1 cellular context compared by ENCODE assay signal in genomic region chr17:73255671-73256181, GRCh38.
TF ChIP-seq lines count a peak whose summit lies in the region.

No MANE protein-coding gene starts in this region.

TF ChIP-seq in HepG2, 621 proteins besides CTCF, POLR2A, EP300 and RAD21 (continued from another document and continues in another):
- no peak for TF ChIP-seq HBP1 (CRISPR knock-in tag; IDR thresholded peaks at IDR 0.05; ENCODE audit: low read depth)
- TF ChIP-seq YEATS2 (CRISPR knock-in tag; IDR thresholded peaks at IDR 0.05; ENCODE audit: borderline replicate concordance): peak; percentile 51; the same call in 1 of the 2 replicates
- TF ChIP-seq ELK4 (CRISPR knock-in tag; IDR thresholded peaks at IDR 0.05; ENCODE audit: borderline replicate concordance): no peak
- TF ChIP-seq ZNF530 (CRISPR knock-in tag; IDR thresholded peaks at IDR 0.05; ENCODE audit: low read depth): no peak
- TF ChIP-seq PRDM15 (CRISPR knock-in tag; IDR thresholded peaks at IDR 0.05): no peak
- no peak for TF ChIP-seq ELF1 (CRISPR knock-in tag; IDR thresholded peaks at IDR 0.05)
- TF ChIP-seq RFX5 (IDR thresholded peaks at IDR 0.05; ENCODE audit: low read depth, low read length): no peak
- TF ChIP-seq ETV5 (CRISPR knock-in tag; IDR thresholded peaks at IDR 0.05; ENCODE audit: borderline replicate concordance): no peak
- TF ChIP-seq SALL1 (CRISPR knock-in tag; IDR thresholded peaks at IDR 0.05): peak; percentile 71
- no peak for TF ChIP-seq ZBED4 (CRISPR knock-in tag; IDR thresholded peaks at IDR 0.05; ENCODE audit: borderline replicate concordance)
- TF ChIP-seq ZNF878 (CRISPR knock-in tag; IDR thresholded peaks at IDR 0.05): no peak
- no peak for TF ChIP-seq KDM4B (CRISPR knock-in tag; IDR thresholded peaks at IDR 0.05)
- TF ChIP-seq FOXC1 (CRISPR knock-in tag; IDR thresholded peaks at IDR 0.05; ENCODE audit: borderline replicate concordance): no peak; the same call in 1 of the 2 replicates
- TF ChIP-seq TAF1 (CRISPR knock-in tag; IDR thresholded peaks at IDR 0.05): no peak
- no peak for TF ChIP-seq ARID3A (IDR thresholded peaks at IDR 0.05; ENCODE audit: low read depth, low read length)
- TF ChIP-seq ZNF788 (CRISPR knock-in tag; IDR thresholded peaks at IDR 0.05; ENCODE audit: borderline replicate concordance): peak; percentile 39; the same call in 1 of the 2 replicates
- TF ChIP-seq CCAR2 (optimal IDR thresholded peaks at IDR 0.05; ENCODE audit: low read depth, low read length): no peak
- no peak for TF ChIP-seq CREB3 (CRISPR knock-in tag; IDR thresholded peaks at IDR 0.05)
- no peak for TF ChIP-seq SIN3A (IDR thresholded peaks at IDR 0.05; ENCODE audit: borderline replicate concordance, low read depth, low read length)
- TF ChIP-seq ZBTB43 (CRISPR knock-in tag; conservative IDR thresholded peaks at IDR 0.05): no peak
- no peak for TF ChIP-seq MBD4 (IDR thresholded peaks at IDR 0.05; ENCODE audit: borderline replicate concordance, low read length)
- TF ChIP-seq ISL2 (CRISPR knock-in tag; IDR thresholded peaks at IDR 0.05): no peak
- TF ChIP-seq ZNF883 (CRISPR knock-in tag; IDR thresholded peaks at IDR 0.05; ENCODE audit: not compliant biosample characterization): no peak
- TF ChIP-seq ZNF430 (CRISPR knock-in tag; IDR thresholded peaks at IDR 0.05): no peak
- TF ChIP-seq FOXJ3 (CRISPR knock-in tag; IDR thresholded peaks at IDR 0.05; ENCODE audit: borderline replicate concordance): no peak
- peak; percentile 61; the same call in 1 of the 2 replicates for TF ChIP-seq ZNF598 (CRISPR knock-in tag; IDR thresholded peaks at IDR 0.05; ENCODE audit: borderline replicate concordance)
- no peak for TF ChIP-seq ZNF383 (CRISPR knock-in tag; IDR thresholded peaks at IDR 0.05; ENCODE audit: borderline replicate concordance)
- TF ChIP-seq IRX3 (CRISPR knock-in tag; IDR thresholded peaks at IDR 0.05; ENCODE audit: borderline replicate concordance, low read depth): no peak
- TF ChIP-seq SKIL (CRISPR knock-in tag; IDR thresholded peaks at IDR 0.05; ENCODE audit: borderline replicate concordance): no peak
- no peak for TF ChIP-seq ZNF75D (CRISPR knock-in tag; IDR thresholded peaks at IDR 0.05; ENCODE audit: borderline replicate concordance)
- no peak for TF ChIP-seq HNRNPH1 (optimal IDR thresholded peaks at IDR 0.05; ENCODE audit: low read depth, low read length)
- no peak for TF ChIP-seq SIN3B (IDR thresholded peaks at IDR 0.05; ENCODE audit: low read length)
- no peak for TF ChIP-seq ZNF616 (CRISPR knock-in tag; IDR thresholded peaks at IDR 0.05; ENCODE audit: low read depth)
- TF ChIP-seq ZNF101 (CRISPR knock-in tag; IDR thresholded peaks at IDR 0.05; ENCODE audit: borderline replicate concordance, low read depth): no peak
- TF ChIP-seq HNRNPL (IDR thresholded peaks at IDR 0.05; ENCODE audit: low read depth, low read length): no peak
- no peak for TF ChIP-seq ZKSCAN8 (CRISPR knock-in tag; IDR thresholded peaks at IDR 0.05; ENCODE audit: borderline replicate concordance)
- no peak for TF ChIP-seq EED (CRISPR knock-in tag; IDR thresholded peaks at IDR 0.05)
- TF ChIP-seq SKI (IDR thresholded peaks at IDR 0.05; ENCODE audit: partially characterized antibody): no peak
- TF ChIP-seq MAX (IDR thresholded peaks at IDR 0.05): no peak; the same call in 1 of the 2 replicates
- TF ChIP-seq ZNF432 (CRISPR knock-in tag; IDR thresholded peaks at IDR 0.05; ENCODE audit: borderline replicate concordance): no peak
- 0 out of 2 replicates have a peak, but pooled peaks have one; percentile 14 for TF ChIP-seq SOX5 (CRISPR knock-in tag; IDR thresholded peaks at IDR 0.05; ENCODE audit: borderline replicate concordance)
- no peak for TF ChIP-seq ZSCAN21 (CRISPR knock-in tag; IDR thresholded peaks at IDR 0.05; ENCODE audit: borderline replicate concordance)
- TF ChIP-seq HDAC6 (IDR thresholded peaks at IDR 0.05; ENCODE audit: low read depth, low read length): no peak
- no peak for TF ChIP-seq CENPBD1 (CRISPR knock-in tag; IDR thresholded peaks at IDR 0.05; ENCODE audit: borderline replicate concordance, low read depth)
- no peak for TF ChIP-seq RELA (CRISPR knock-in tag; IDR thresholded peaks at IDR 0.05)
- TF ChIP-seq THYN1 (CRISPR knock-in tag; IDR thresholded peaks at IDR 0.05; ENCODE audit: borderline replicate concordance, low read depth): no peak
- TF ChIP-seq IRF2 (CRISPR knock-in tag; IDR thresholded peaks at IDR 0.05): 0 out of 2 replicates have a peak, but pooled peaks have one; percentile 41
- no peak for TF ChIP-seq PHF21A (CRISPR knock-in tag; IDR thresholded peaks at IDR 0.05)
- TF ChIP-seq HNRNPK (IDR thresholded peaks at IDR 0.05; ENCODE audit: low read depth, low read length, poor library complexity, severe bottlenecking): no peak
- no peak for TF ChIP-seq REPIN1 (CRISPR knock-in tag; IDR thresholded peaks at IDR 0.05; ENCODE audit: borderline replicate concordance, low read depth)
- TF ChIP-seq ZBTB21 (CRISPR knock-in tag; IDR thresholded peaks at IDR 0.05): no peak
- TF ChIP-seq KLF15 (CRISPR knock-in tag; IDR thresholded peaks at IDR 0.05; ENCODE audit: borderline replicate concordance): no peak
- no peak for TF ChIP-seq SMAD1 (CRISPR knock-in tag; IDR thresholded peaks at IDR 0.05; ENCODE audit: borderline replicate concordance, low read depth)
